Comparison of ENCODE assay signal across 22 cellular contexts in genomic region chr11:58505849-58506248, GRCh38. TPM values are rescaled to one million over a fixed set of nuclear protein-coding genes. Genes with fewer than 3 reads are reported as not detected.
DNase-seq lines count a peak whose midpoint lies in the region; ATAC-seq and TF ChIP-seq lines count a peak whose summit lies in the region.
"Had no signal": no experiment of that assay in that cellular context is flagged by ENCODE, and none has a peak within 500 bp of the region (broad histone marks: within the 10 kb centered on the region; RNA-seq: fewer than 3 reads in every experiment).

No MANE protein-coding gene starts in this region.

- peak overlapping the region; percentile 79 for H2BK120ac ChIP-seq in IMR-90 (ENCODE audit: low read depth, low read length)

- H3K4ac ChIP-seq in IMR-90 (ENCODE audit: low read depth, low read length) = peak overlapping the region; percentile 76

- H3K79me1 ChIP-seq in IMR-90 (ENCODE audit: low read depth in 1 of 2, low read length in 2 of 2) = no peaks in the 10 kb centered on the region

- peaks cover 10% of the 10 kb centered on the region for H3K36me3 Mint-ChIP-seq in activated T-cell treated with anti-CD3 and anti-CD28 coated beads, Interleukin-2, amount 50 U/mL, for 4 hours (ENCODE audit: insufficient read depth)
- H3K36me3 Mint-ChIP-seq in activated T-helper 2 cell treated with anti-CD3 and anti-CD28 coated beads, Interferon-gamma antibody, Interleukin-2, Interleukin-4, amounts not matched to agents 10 μg/mL and 5 μg/mL and 100 μg/mL, durations not matched to agents 14 hours and 24 hours and 36 hours (ENCODE audit: low read depth) = peaks cover 4% of the 10 kb centered on the region
- H3K36me3 Mint-ChIP-seq in stimulated activated effector memory CD8-positive, alpha-beta T cell treated with anti-CD3 and anti-CD28 coated beads, Interleukin-12 subunit alpha, Interleukin-12 subunit beta, amount 100 ng/mL, for 72 hours = peaks cover 5% of the 10 kb centered on the region

- H3K4me2 ChIP-seq in IMR-90 (ENCODE audit: low read depth, low read length) = no peak overlapping the region
- H3K4me2 ChIP-seq: KMS-11, PC-9 had no signal

- H3K36me3 ChIP-seq in IMR-90 (ENCODE audit: control insufficient read depth, insufficient read depth, low read length) = no peaks in the 10 kb centered on the region

- H3K4me3 Mint-ChIP-seq in activated T-cell treated with anti-CD3 and anti-CD28 coated beads, Interleukin-2, amount 50 U/mL, for 4 hours = no peak overlapping the region
- H3K4me3 Mint-ChIP-seq in activated T-helper 2 cell treated with anti-CD3 and anti-CD28 coated beads, Interferon-gamma antibody, Interleukin-2, Interleukin-4, amounts not matched to agents 10 μg/mL and 5 μg/mL and 100 μg/mL, durations not matched to agents 14 hours and 24 hours and 36 hours (ENCODE audit: low read depth) = peak overlapping the region; percentile 3
- no peak overlapping the region for H3K4me3 Mint-ChIP-seq in stimulated activated effector memory CD8-positive, alpha-beta T cell treated with anti-CD3 and anti-CD28 coated beads, Interleukin-12 subunit alpha, Interleukin-12 subunit beta, amount 100 ng/mL, for 72 hours
- H3K4me3 Mint-ChIP-seq: CD8-positive, alpha-beta memory T cell; HFFc6 had no signal

- peak overlapping the region; percentile 72; the same call in 1 of the 2 replicates for H3K18ac ChIP-seq in IMR-90 (ENCODE audit: low read depth, low read length)

- intact Hi-C loops in IMR-90 (cut with micrococcal nuclease) = no loop called here
- intact Hi-C loops in activated T-helper 2 cell treated with anti-CD3 and anti-CD28 coated beads, Interferon-gamma antibody, Interleukin-2, Interleukin-4, amounts not matched to agents 10 μg/mL and 5 μg/mL and 100 μg/mL, durations not matched to agents 14 hours and 24 hours and 36 hours (cut with micrococcal nuclease) = loop anchor here (1.0 to 5.0 kb wide), 2 partner anchors 19 to 114 kb away; no protein-coding TSS in a partner anchor

- peak overlapping the region; percentile 87; the same call in 1 of the 2 replicates for H2AK5ac ChIP-seq in IMR-90 (ENCODE audit: low read depth, low read length)

- H4K8ac ChIP-seq in IMR-90 (ENCODE audit: low read depth in 2 of 2, low read length in 2 of 2) = 0 out of 4 replicates have a peak overlapping the region, but pooled peaks of 1 of the 2 experiments have one; percentile 57

- WGBS in IMR-90 (ENCODE audit: extremely low coverage in 2 of 2, insufficient read length in 1 of 2), 2 experiments = no CpG with 5 or more reads among the region's 4 CpGs

- no peak overlapping the region for H3K4me3 ChIP-seq in IMR-90 (ENCODE audit: insufficient read depth, low read depth, low read length)
- H3K4me3 ChIP-seq: PC-9 had no signal

- peak overlapping the region; percentile 55; the same call in 1 of the 2 replicates for H4K91ac ChIP-seq in IMR-90 (ENCODE audit: insufficient read depth, low read depth, low read length)

- H3K9me3 Mint-ChIP-seq in activated T-cell treated with anti-CD3 and anti-CD28 coated beads, Interleukin-2, amount 50 U/mL, for 4 hours = no peaks in the 10 kb centered on the region
- H3K9me3 Mint-ChIP-seq in activated T-helper 2 cell treated with anti-CD3 and anti-CD28 coated beads, Interferon-gamma antibody, Interleukin-2, Interleukin-4, amounts not matched to agents 10 μg/mL and 5 μg/mL and 100 μg/mL, durations not matched to agents 14 hours and 24 hours and 36 hours = no peaks in the 10 kb centered on the region
- H3K9me3 Mint-ChIP-seq in stimulated activated effector memory CD8-positive, alpha-beta T cell treated with anti-CD3 and anti-CD28 coated beads, Interleukin-12 subunit alpha, Interleukin-12 subunit beta, amount 100 ng/mL, for 72 hours = no peaks in the 10 kb centered on the region
- H3K9me3 Mint-ChIP-seq: CD8-positive, alpha-beta memory T cell; HFFc6 had no signal

- TF ChIP-seq CTCF in IMR-90 (conservative IDR thresholded peaks at IDR 0.05; ENCODE audit: low read depth, low read length) = no peak

- H4K20me1 ChIP-seq in IMR-90 (ENCODE audit: insufficient read depth, low read length) = no peaks in the 10 kb centered on the region

- peak; percentile 82 to 87 for ATAC-seq in activated T-cell treated with anti-CD3 and anti-CD28 coated beads, Interleukin-2, amount 50 U/mL, for 4 hours
- ATAC-seq in IMR-90 (ENCODE audit: low read depth) = no peak
- peak; percentile 94 for ATAC-seq in stimulated activated effector memory CD8-positive, alpha-beta T cell treated with anti-CD3 and anti-CD28 coated beads, Interleukin-12 subunit alpha, Interleukin-12 subunit beta, amount 100 ng/mL, for 72 hours
- no peak for ATAC-seq in HG02588 (IDR thresholded peaks at IDR 0.05; ENCODE audit: unreplicated experiment)

- no peak overlapping the region for H3K27ac ChIP-seq in IMR-90 (ENCODE audit: insufficient read depth, low read length)
- H3K27ac ChIP-seq: KMS-11, PC-9, RWPE1 had no signal

- CTCF ChIA-PET in IMR-90 (lab: Yijun Ruan, JAX) = no interaction called here

- H3K9me3 ChIP-seq in IMR-90 (ENCODE audit: control insufficient read depth, insufficient read depth, low read length) = no peaks in the 10 kb centered on the region

- no TSS peak for BruUV-seq in IMR-90 (replicated peaks; lab: Mats Ljungman, UMichigan)

- no peak overlapping the region for H3K56ac ChIP-seq in IMR-90 (ENCODE audit: extremely low read depth, insufficient read depth, low read length)

- in situ Hi-C loops in IMR-90 (cut with MboI; ENCODE audit: low sequenced_read_pairs) = loop anchor here (25.0 kb wide), 1 partner anchor 1019 kb away; no protein-coding TSS in a partner anchor

- no peak for TF ChIP-seq POLR2A in IMR-90 (IDR thresholded peaks at IDR 0.05; ENCODE audit: low read depth, low read length)

- no peak overlapping the region for H2AFZ ChIP-seq in IMR-90 (replicated peaks; ENCODE audit: low read length, poor library complexity)
- H2AFZ ChIP-seq: PC-9 had no signal

- peak overlapping the region; percentile 43; the same call in 1 of the 2 replicates for H2BK20ac ChIP-seq in IMR-90 (ENCODE audit: low read depth, low read length)

- H3K4me1 Mint-ChIP-seq in activated T-cell treated with anti-CD3 and anti-CD28 coated beads, Interleukin-2, amount 50 U/mL, for 4 hours (ENCODE audit: low read depth) = peaks cover 5% of the 10 kb centered on the region
- peaks cover 17% of the 10 kb centered on the region for H3K4me1 Mint-ChIP-seq in activated T-helper 2 cell treated with anti-CD3 and anti-CD28 coated beads, Interferon-gamma antibody, Interleukin-2, Interleukin-4, amounts not matched to agents 10 μg/mL and 5 μg/mL and 100 μg/mL, durations not matched to agents 14 hours and 24 hours and 36 hours (ENCODE audit: low read depth)
- no peaks in the 10 kb centered on the region for H3K4me1 Mint-ChIP-seq in stimulated activated effector memory CD8-positive, alpha-beta T cell treated with anti-CD3 and anti-CD28 coated beads, Interleukin-12 subunit alpha, Interleukin-12 subunit beta, amount 100 ng/mL, for 72 hours
- H3K4me1 Mint-ChIP-seq: CD8-positive, alpha-beta memory T cell had no signal

- H3K9me1 ChIP-seq in IMR-90 (ENCODE audit: insufficient read depth, low read length) = peaks cover 2% of the 10 kb centered on the region; the same call in 1 of the 2 replicates

- DNase-seq in activated T-cell treated with anti-CD3 and anti-CD28 coated beads, Interleukin-2, amount 50 U/mL, for 4 hours = no peak
- DNase-seq in activated T-cell treated with anti-CD3 and anti-CD28 coated beads, Interleukin-2, amount 50 U/mL, for 48 hours = no peak
- DNase-seq in IMR-90 = no peak
- DNase-seq in activated T-helper 2 cell treated with anti-CD3 and anti-CD28 coated beads, Interferon-gamma antibody, Interleukin-2, Interleukin-4, amounts not matched to agents 10 μg/mL and 5 μg/mL and 100 μg/mL, durations not matched to agents 14 hours and 24 hours and 36 hours (ENCODE audit: low spot score) = no peak
- DNase-seq in stimulated activated effector memory CD8-positive, alpha-beta T cell treated with anti-CD3 and anti-CD28 coated beads, Interleukin-12 subunit alpha, Interleukin-12 subunit beta, amount 100 ng/mL, for 72 hours (ENCODE audit: low spot score in 2 of 2) = no peak
- no peak for DNase-seq in NCI-H2227 treated with DMSO at 0.1 percent for 48 hours (lab: John Stamatoyannopoulos, UW)
- no peak for DNase-seq in NCI-H2227 (lab: John Stamatoyannopoulos, UW; ENCODE audit: unreplicated experiment)
- DNase-seq: ACHN; C1 segment of cervical spinal cord; CD8-positive, alpha-beta memory T cell; DMS79; HFFc6; MV-4-11; NCI-H1417; NCI-H187 treated with DMSO at 0.1 percent for 48 hours; NCI-H345; NCI-H524 treated with DMSO at 0.1 percent for 48 hours; PC-9; SIG-M5 had no signal

- H3K9ac ChIP-seq in IMR-90 (ENCODE audit: low read depth, low read length) = no peak overlapping the region
- H3K9ac ChIP-seq: KMS-11 had no signal

- POLR2A ChIA-PET in IMR-90 (lab: Charles Lee; ENCODE audit: unreplicated experiment) = no interaction called here

- H2BK5ac ChIP-seq in IMR-90 (ENCODE audit: low read depth, low read length, poor library complexity, severe bottlenecking) = no peak overlapping the region

- TF ChIP-seq RAD21 in IMR-90 (IDR thresholded peaks at IDR 0.05; ENCODE audit: low read length) = no peak

- H2BK15ac ChIP-seq in IMR-90 (ENCODE audit: low read depth, low read length) = 0 out of 3 replicates have a peak overlapping the region, but pooled peaks have one; percentile 19

- H3K27me3 ChIP-seq in IMR-90 (ENCODE audit: control insufficient read depth, insufficient read depth, low read length) = no peaks in the 10 kb centered on the region

- peaks cover 4% of the 10 kb centered on the region; the same call in 1 of the 2 replicates for H3K4me1 ChIP-seq in IMR-90 (ENCODE audit: control insufficient read depth, insufficient read depth, low read length)

- H4K5ac ChIP-seq in IMR-90 (ENCODE audit: low read depth, low read length) = peak overlapping the region; percentile 88; the same call in 1 of the 2 replicates

- no peak overlapping the region for H2AK9ac ChIP-seq in IMR-90 (replicated peaks; ENCODE audit: low read depth, low read length, poor library complexity)

- peak overlapping the region; percentile 56; the same call in 1 of the 2 replicates for H3K23ac ChIP-seq in IMR-90 (ENCODE audit: low read depth, low read length)

- H3K14ac ChIP-seq in IMR-90 (replicated peaks; ENCODE audit: low read depth, low read length) = peak overlapping the region; percentile 72; the same call in 1 of the 2 replicates

- dilution Hi-C loops in IMR-90 (cut with HindIII; ENCODE audit: low sequenced_read_pairs, unreplicated experiment) = no loop called here

- H3K27me3 Mint-ChIP-seq in activated T-cell treated with anti-CD3 and anti-CD28 coated beads, Interleukin-2, amount 50 U/mL, for 4 hours (ENCODE audit: low read depth) = no peaks in the 10 kb centered on the region
- no peaks in the 10 kb centered on the region for H3K27me3 Mint-ChIP-seq in activated T-helper 2 cell treated with anti-CD3 and anti-CD28 coated beads, Interferon-gamma antibody, Interleukin-2, Interleukin-4, amounts not matched to agents 10 μg/mL and 5 μg/mL and 100 μg/mL, durations not matched to agents 14 hours and 24 hours and 36 hours (ENCODE audit: low read depth)
- H3K27me3 Mint-ChIP-seq: CD8-positive, alpha-beta memory T cell had no signal

- H3K27ac Mint-ChIP-seq in activated T-helper 2 cell treated with anti-CD3 and anti-CD28 coated beads, Interferon-gamma antibody, Interleukin-2, Interleukin-4, amounts not matched to agents 10 μg/mL and 5 μg/mL and 100 μg/mL, durations not matched to agents 14 hours and 24 hours and 36 hours = peak overlapping the region; percentile 47
- H3K27ac Mint-ChIP-seq in stimulated activated effector memory CD8-positive, alpha-beta T cell treated with anti-CD3 and anti-CD28 coated beads, Interleukin-12 subunit alpha, Interleukin-12 subunit beta, amount 100 ng/mL, for 72 hours = peak overlapping the region; percentile 1
- H3K27ac Mint-ChIP-seq: HFFc6 had no signal

RNA-seq across cellular contexts. Expression of gene OR5B21, which starts 2.1 kb away (rescaled TPM):
- total RNA-seq in activated T-cell treated with anti-CD3 and anti-CD28 coated beads, Interleukin-2, amount 50 U/mL, for 4 hours = not detected
- total RNA-seq in IMR-90 (2012; rRNA removed) = not detected in 2 replicates
- not detected in 2 replicates for polyA plus RNA-seq in IMR-90 (2012; rRNA removed)
- polyA plus RNA-seq in IMR-90 (2012; cell fraction: cytosol; rRNA removed) = not detected in 2 replicates
- 0.11 TPM in 1 of 2 replicates, not detected in the other for polyA plus RNA-seq in IMR-90 (2012; cell fraction: nucleus; rRNA removed; ENCODE audit: low replicate concordance)
- 0.46 and 0.48 TPM in 2 replicates for total RNA-seq in activated T-helper 2 cell treated with anti-CD3 and anti-CD28 coated beads, Interferon-gamma antibody, Interleukin-2, Interleukin-4, amounts not matched to agents 10 μg/mL and 5 μg/mL and 100 μg/mL, durations not matched to agents 14 hours and 24 hours and 36 hours
- total RNA-seq: PC-9 had no signal
- polyA plus RNA-seq: CD8-positive, alpha-beta memory T cell had no signal

Comparison
In these comparisons a context has a peak if more than half of its experiments do, and no peak if none do; other contexts are left out.
1. ATAC-seq: peak in activated T-cell treated with anti-CD3 and anti-CD28 coated beads, Interleukin-2, amount 50 U/mL, for 4 hours (2 of 2) and stimulated activated effector memory CD8-positive, alpha-beta T cell treated with anti-CD3 and anti-CD28 coated beads, Interleukin-12 subunit alpha, Interleukin-12 subunit beta, amount 100 ng/mL, for 72 hours (single experiment); none in IMR-90 (single experiment) and HG02588 (single experiment).